16 cellular contexts compared by ENCODE assay signal in the genomic region with DNA sequence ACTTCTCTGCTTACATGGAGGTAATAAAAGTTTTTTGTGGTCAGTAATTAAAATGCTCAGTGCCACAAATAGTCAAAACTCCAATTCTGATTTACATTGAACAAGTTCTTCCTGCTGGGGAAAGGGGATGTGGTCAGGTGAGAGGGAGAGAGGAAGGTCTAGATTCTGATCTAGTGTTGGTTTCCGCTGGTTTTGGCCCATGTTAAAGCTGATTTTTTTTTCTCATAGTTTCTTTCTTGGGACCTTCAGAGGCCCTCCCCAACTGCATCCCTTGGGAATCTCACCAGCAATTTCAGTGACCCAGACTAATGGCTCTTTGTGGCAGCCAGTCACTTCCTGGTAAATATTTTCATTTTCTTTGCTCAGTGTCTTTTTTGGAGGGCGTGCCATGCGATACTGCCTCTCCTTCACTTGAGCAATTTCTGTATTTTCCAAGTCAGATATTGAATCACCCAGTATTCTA.
DNase-seq lines count a peak whose midpoint lies in the region; ATAC-seq, FAIRE-seq and TF ChIP-seq lines count a peak whose summit lies in the region.
"Had no signal": no experiment of that assay in that cellular context is flagged by ENCODE, and none has a peak within 500 bp of the region (broad histone marks: within the 10 kb centered on the region; RNA-seq: fewer than 3 reads in every experiment).

No MANE protein-coding gene starts in this region.

- peak overlapping the region; percentile 87 for H3K27ac ChIP-seq in keratinocyte (ENCODE audit: control insufficient read depth, insufficient read depth, low read length)
- H3K27ac ChIP-seq: neutrophil, thyroid gland, VCaP had no signal

- H3K9me3 ChIP-seq in keratinocyte (ENCODE audit: control insufficient read depth, low read depth, low read length), result no peaks in the 10 kb centered on the region
- H3K9me3 ChIP-seq in HAP-1, result no peaks in the 10 kb centered on the region
- H3K9me3 ChIP-seq: neutrophil, thyroid gland had no signal

- peaks cover 29% of the 10 kb centered on the region for H3K79me2 ChIP-seq in keratinocyte (ENCODE audit: control insufficient read depth, insufficient read depth, low read length)

- peaks cover 24% of the 10 kb centered on the region for H3K4me1 ChIP-seq in keratinocyte (ENCODE audit: control insufficient read depth, extremely low read depth, insufficient read depth, low read length)
- H3K4me1 ChIP-seq in HAP-1, result no peaks in the 10 kb centered on the region
- H3K4me1 ChIP-seq: thyroid gland had no signal

- ATAC-seq in GM18502 (IDR thresholded peaks at IDR 0.05; ENCODE audit: poor library complexity, unreplicated experiment) (peak; percentile 51), GM21381 (IDR thresholded peaks at IDR 0.05; ENCODE audit: unreplicated experiment) (peak; percentile 54), HG02759 (IDR thresholded peaks at IDR 0.05; ENCODE audit: unreplicated experiment) (no peak), HG02678 (IDR thresholded peaks at IDR 0.05; ENCODE audit: unreplicated experiment) (no peak)

- H3K4me2 ChIP-seq in keratinocyte (ENCODE audit: control insufficient read depth, extremely low read depth, insufficient read depth, low read depth, low read length), result peak overlapping the region; percentile 64

- no peaks in the 10 kb centered on the region for H4K20me1 ChIP-seq in keratinocyte (ENCODE audit: control insufficient read depth, extremely low read depth, insufficient read depth, low read length)

- no peaks in the 10 kb centered on the region for H3K9me1 ChIP-seq in keratinocyte (ENCODE audit: control insufficient read depth, extremely low read depth, insufficient read depth, low read length)

- DNase-seq in NCI-H69 (lab: John Stamatoyannopoulos, UW), result peak; percentile 47
- no peak for DNase-seq in keratinocyte (ENCODE audit: low read depth, low spot score)
- DNase-seq in stimulated activated CD4-positive, alpha-beta T cell treated with anti-CD3 and anti-CD28 coated beads, Interleukin-1b, Interleukin-23, amount 100 ng/mL, for 48 hours, result no peak
- no peak for DNase-seq in HAP-1 (ENCODE audit: low spot score in 2 of 2)
- DNase-seq: activated T-cell treated with anti-CD3 and anti-CD28 coated beads for 4 hours; CD8-positive, alpha-beta memory T cell; hippocampal formation; NCI-H1092; NCI-H446; thyroid gland had no signal

- peak overlapping the region; percentile 30 for H2AFZ ChIP-seq in keratinocyte (ENCODE audit: control insufficient read depth, low read length)

- FAIRE-seq in keratinocyte (lab: Jason Lieb, UNC), result no peak

- dilution Hi-C loops in keratinocyte (cut with MboI; ENCODE audit: extremely low pct_ligation_motif_present, low sequenced_read_pairs), result no loop called here

- H3K27me3 ChIP-seq in keratinocyte (ENCODE audit: control insufficient read depth, extremely low read depth, insufficient read depth, low read length) (no peaks in the 10 kb centered on the region), HAP-1 (ENCODE audit: low read depth) (no peaks in the 10 kb centered on the region)
- H3K27me3 ChIP-seq: thyroid gland had no signal

- H3K36me3 ChIP-seq in keratinocyte (ENCODE audit: control insufficient read depth in 2 of 2, extremely low read depth in 1 of 2, insufficient read depth in 2 of 2, low read length in 2 of 2) (no peaks in the 10 kb centered on the region), HAP-1 (replicated peaks) (no peaks in the 10 kb centered on the region)
- H3K36me3 ChIP-seq: neutrophil, thyroid gland had no signal

- TF ChIP-seq CTCF in keratinocyte (optimal IDR thresholded peaks at IDR 0.05 in 1 of 3, IDR thresholded peaks at IDR 0.05 in 1 of 3, conservative IDR thresholded peaks at IDR 0.05 in 1 of 3; ENCODE audit: extremely low read depth in 1 of 3, insufficient read depth in 2 of 3, low read length in 3 of 3), result no peak

- H3K4me3 ChIP-seq in keratinocyte (ENCODE audit: control insufficient read depth in 2 of 3, extremely low read depth in 1 of 3, insufficient read depth in 2 of 3, low read depth in 1 of 3, low read length in 3 of 3) (peak overlapping the region; percentile 15 to 57 (median 38)), HAP-1 (no peak overlapping the region)
- H3K4me3 ChIP-seq: thyroid gland had no signal

- in situ Hi-C loops in HAP-1 (cut with MboI; ENCODE audit: low sequenced_read_pairs), result loop anchor here (25.0 kb wide), 1 partner anchor 1173 kb away; no protein-coding TSS in a partner anchor

- peak overlapping the region; percentile 68 for H3K9ac ChIP-seq in keratinocyte (ENCODE audit: control insufficient read depth, extremely low read depth, insufficient read depth, low read length)

Comparison
In these comparisons a context has a peak if more than half of its experiments do, and no peak if none do; other contexts are left out.
1. ATAC-seq: peak in GM18502 (single experiment) and GM21381 (single experiment); none in HG02759 (single experiment) and HG02678 (single experiment).